In the genomic region with DNA sequence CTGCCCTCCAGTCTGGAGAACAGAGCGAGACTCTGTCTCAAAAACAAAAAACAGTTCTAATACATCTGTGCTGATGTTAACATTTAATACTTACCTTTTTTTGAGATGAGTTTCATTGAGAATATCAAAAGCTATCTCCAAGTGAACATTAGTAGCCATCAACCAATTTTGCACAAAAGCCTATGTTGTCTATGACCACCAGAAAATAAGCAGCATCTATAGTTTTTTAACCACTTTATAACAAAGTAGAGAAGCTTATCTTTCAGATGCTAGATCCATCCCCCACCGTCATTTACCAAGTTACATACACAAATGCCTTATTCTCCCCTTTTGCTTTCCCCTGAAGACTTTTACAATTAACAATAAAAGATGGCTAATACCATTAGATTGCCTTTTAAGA, we compare ENCODE assay signal across 1 cellular context.
A peak's percentile ranks its signal among the peaks of the same experiment; 100 is the strongest.
TF ChIP-seq lines count a peak whose summit lies in the region.

No MANE protein-coding gene starts in this region.

TF ChIP-seq in HepG2, 621 proteins besides CTCF, POLR2A, EP300 and RAD21:
- TF ChIP-seq THAP9 (CRISPR knock-in tag; IDR thresholded peaks at IDR 0.05; ENCODE audit: borderline replicate concordance) (no peak), WIZ (CRISPR knock-in tag; IDR thresholded peaks at IDR 0.05) (no peak), MED1 (CRISPR knock-in tag; IDR thresholded peaks at IDR 0.05) (no peak), ZNF768 (CRISPR knock-in tag; IDR thresholded peaks at IDR 0.05) (no peak), AGO2 (optimal IDR thresholded peaks at IDR 0.05; ENCODE audit: low read depth, low read length) (peak; percentile 47), ZFP36 (IDR thresholded peaks at IDR 0.05; ENCODE audit: borderline replicate concordance, low read depth, low read length, partially characterized antibody) (no peak), RBAK (CRISPR knock-in tag; IDR thresholded peaks at IDR 0.05) (no peak), RBFOX2 (IDR thresholded peaks at IDR 0.05; ENCODE audit: low read depth, low read length) (peak; percentile 77), ZNF256 (CRISPR knock-in tag; conservative IDR thresholded peaks at IDR 0.05) (no peak), ERF (CRISPR knock-in tag; IDR thresholded peaks at IDR 0.05) (no peak), EHMT2 (IDR thresholded peaks at IDR 0.05; ENCODE audit: borderline replicate concordance, low read depth, low read length) (no peak)
